In genomic region chr17:81436294-81436849, GRCh38 we compare ENCODE assay signal across 15 cellular contexts. TPM values are rescaled to one million over a fixed set of nuclear protein-coding genes. Genes with fewer than 3 reads are reported as not detected.
DNase-seq lines count a peak whose midpoint lies in the region; ATAC-seq, FAIRE-seq and TF ChIP-seq lines count a peak whose summit lies in the region.
"Had no signal": no experiment of that assay in that cellular context is flagged by ENCODE, and none has a peak within 500 bp of the region (broad histone marks: within the 10 kb centered on the region; RNA-seq: fewer than 3 reads in every experiment).

No MANE protein-coding gene starts in this region.

- FAIRE-seq in H54 (lab: Jason Lieb, UNC): no peak

- no peak for TF ChIP-seq POLR2A in vagina (IDR thresholded peaks at IDR 0.05)
- no peak for TF ChIP-seq POLR2A in H54 (IDR thresholded peaks at IDR 0.05; ENCODE audit: low read depth, low read length)

- H3K9me3 Mint-ChIP-seq in neural progenitor cell: no peaks in the 10 kb centered on the region
- H3K9me3 Mint-ChIP-seq: neural crest cell; stimulated activated memory B cell treated with anti-CD40 and anti-IgM and Interleukin-4, amounts not matched to agents 10 μg/mL and 1 μg/mL and 100 μg/mL, for 72 hours; WTC11 had no signal

- peaks cover 32% of the 10 kb centered on the region for H3K4me1 ChIP-seq in neural progenitor cell
- H3K4me1 ChIP-seq in vagina: peaks cover 33% of the 10 kb centered on the region

- H3K36me3 ChIP-seq in neural progenitor cell (no peaks in the 10 kb centered on the region), vagina (no peaks in the 10 kb centered on the region)

- H3K4me3 ChIP-seq in fibroblast of villous mesenchyme (ENCODE audit: low read depth, low read length) (no peak overlapping the region), neural progenitor cell (no peak overlapping the region), vagina (no peak overlapping the region)

- peak overlapping the region; percentile 3 for H3K9ac ChIP-seq in neural progenitor cell

- no peak overlapping the region for H3K4me3 Mint-ChIP-seq in neural progenitor cell
- H3K4me3 Mint-ChIP-seq: neural crest cell; stimulated activated memory B cell treated with anti-CD40 and anti-IgM and Interleukin-4, amounts not matched to agents 10 μg/mL and 1 μg/mL and 100 μg/mL, for 72 hours; WTC11 had no signal

- H3K79me2 ChIP-seq in neural progenitor cell (ENCODE audit: low read depth): no peaks in the 10 kb centered on the region

- TF ChIP-seq CTCF in fibroblast of villous mesenchyme (IDR thresholded peaks at IDR 0.05; ENCODE audit: insufficient read depth, low read depth, low read length) (peak; percentile 35), neural progenitor cell (IDR thresholded peaks at IDR 0.05) (no peak), vagina (IDR thresholded peaks at IDR 0.05) (no peak)

- intact Hi-C loops in vagina (cut with DNase I): no loop called here

- H3K9me3 ChIP-seq in neural progenitor cell (ENCODE audit: low read depth) (no peaks in the 10 kb centered on the region), vagina (no peaks in the 10 kb centered on the region)

- no peak overlapping the region for H3K27ac Mint-ChIP-seq in neural progenitor cell
- H3K27ac Mint-ChIP-seq: stimulated activated memory B cell treated with anti-CD40 and anti-IgM and Interleukin-4, amounts not matched to agents 10 μg/mL and 1 μg/mL and 100 μg/mL, for 72 hours; WTC11 had no signal

- ATAC-seq in HG03378 (IDR thresholded peaks at IDR 0.05; ENCODE audit: unreplicated experiment) (no peak), HG02623 (IDR thresholded peaks at IDR 0.05; ENCODE audit: unreplicated experiment) (no peak)
- ATAC-seq: stimulated activated memory B cell treated with anti-CD40 and anti-IgM and Interleukin-4, amounts not matched to agents 10 μg/mL and 1 μg/mL and 100 μg/mL, for 72 hours; WTC11 had no signal

- H3K4me1 Mint-ChIP-seq in neural progenitor cell: peaks cover 20% of the 10 kb centered on the region
- H3K4me1 Mint-ChIP-seq: WTC11 had no signal

- no peaks in the 10 kb centered on the region for H3K27me3 ChIP-seq in neural progenitor cell
- no peaks in the 10 kb centered on the region for H3K27me3 ChIP-seq in vagina

- no peak overlapping the region for H2AFZ ChIP-seq in neural progenitor cell (replicated peaks)

- DNase-seq in DMS79 treated with DMSO at 0.1 percent for 48 hours (lab: John Stamatoyannopoulos, UW) (peak; percentile 1), DMS79 (lab: John Stamatoyannopoulos, UW) (no peak), fibroblast of villous mesenchyme (ENCODE audit: low read depth) (peak; percentile 98), neural progenitor cell (ENCODE audit: low spot score) (peak; percentile 59), vagina (ENCODE audit: extremely low spot score in 2 of 2) (peak in 1 of 2 donors; percentile 93), H54 (ENCODE audit: insufficient read length, low spot score) (no peak)
- DNase-seq: 8988T, activated T-cell treated with anti-CD3 and anti-CD28 coated beads for 4 hours, DND-41, Kasumi-1 had no signal

- peak overlapping the region; percentile 87 for H3K27ac ChIP-seq in neural progenitor cell
- peak overlapping the region; percentile 67 for H3K27ac ChIP-seq in vagina

- H3F3A ChIP-seq in neural progenitor cell (ENCODE audit: low read depth): peaks cover 5% of the 10 kb centered on the region

- peak overlapping the region; percentile 57 for H3K4me2 ChIP-seq in neural progenitor cell

- peaks cover 67% of the 10 kb centered on the region for H4K20me1 ChIP-seq in neural progenitor cell (ENCODE audit: low read depth)

- no peaks in the 10 kb centered on the region for H3K36me3 Mint-ChIP-seq in neural progenitor cell
- H3K36me3 Mint-ChIP-seq: stimulated activated memory B cell treated with anti-CD40 and anti-IgM and Interleukin-4, amounts not matched to agents 10 μg/mL and 1 μg/mL and 100 μg/mL, for 72 hours; WTC11 had no signal

- H3K27me3 Mint-ChIP-seq in neural progenitor cell (ENCODE audit: insufficient read depth, low read depth): peaks cover 2% of the 10 kb centered on the region

RNA-seq across cellular contexts. Expression of gene BAHCC1, which starts 41.1 kb away (rescaled TPM):
- total RNA-seq in fibroblast of villous mesenchyme (6.5 and 8.4 TPM in 2 replicates), neural progenitor cell (ENCODE audit: low replicate concordance) (3.4 and 26.3 TPM in 2 replicates), vagina (9.1 TPM)

Comparison
In these comparisons a context has a peak if more than half of its experiments do, and no peak if none do; other contexts are left out.
1. DNase-seq: peak in DMS79 treated with DMSO at 0.1 percent for 48 hours (single experiment), fibroblast of villous mesenchyme (single experiment) and neural progenitor cell (single experiment); none in DMS79 (single experiment) and H54 (single experiment).